1 cellular context compared by ENCODE assay signal in genomic region chr5:42992035-42992570, GRCh38.
TF ChIP-seq lines count a peak whose summit lies in the region.

No MANE protein-coding gene starts in this region.

TF ChIP-seq in HepG2, 621 proteins besides CTCF, POLR2A, EP300 and RAD21 (continued from another document and continues in another):
- TF ChIP-seq BATF2 (CRISPR knock-in tag; IDR thresholded peaks at IDR 0.05) (no peak), SIN3A (IDR thresholded peaks at IDR 0.05; ENCODE audit: borderline replicate concordance, low read depth, low read length) (0 out of 2 replicates have a peak, but pooled peaks have one; percentile 57), TARDBP (CRISPR knock-in tag; IDR thresholded peaks at IDR 0.05) (no peak), RFXAP (CRISPR knock-in tag; IDR thresholded peaks at IDR 0.05; ENCODE audit: borderline replicate concordance) (no peak), RFX1 (IDR thresholded peaks at IDR 0.05) (no peak), NRL (CRISPR knock-in tag; IDR thresholded peaks at IDR 0.05; ENCODE audit: borderline replicate concordance) (no peak), ZFP62 (CRISPR knock-in tag; IDR thresholded peaks at IDR 0.05) (no peak), IKZF5 (CRISPR knock-in tag; IDR thresholded peaks at IDR 0.05) (0 out of 2 replicates have a peak, but pooled peaks have one; percentile 33), UBTF (CRISPR knock-in tag; IDR thresholded peaks at IDR 0.05) (peak; percentile 65; the same call in 1 of the 2 replicates), ZNF143 (CRISPR knock-in tag; IDR thresholded peaks at IDR 0.05) (no peak; the same call in 1 of the 2 replicates), MYPOP (CRISPR knock-in tag; IDR thresholded peaks at IDR 0.05) (peak; percentile 99), MAFK (conservative IDR thresholded peaks at IDR 0.05 in 1 of 2, IDR thresholded peaks at IDR 0.05 in 1 of 2; ENCODE audit: low read length in 2 of 2) (no peak), ZBTB34 (CRISPR knock-in tag; IDR thresholded peaks at IDR 0.05) (peak; percentile 70; the same call in 1 of the 2 replicates), BORCS8-MEF2B (CRISPR knock-in tag; IDR thresholded peaks at IDR 0.05) (no peak), KDM5A (IDR thresholded peaks at IDR 0.05; ENCODE audit: borderline replicate concordance, low read length) (no peak), ZNF576 (CRISPR knock-in tag; IDR thresholded peaks at IDR 0.05) (no peak), SOX5 (CRISPR knock-in tag; IDR thresholded peaks at IDR 0.05; ENCODE audit: borderline replicate concordance) (peak; percentile 14; the same call in 1 of the 2 replicates), ZBTB49 (CRISPR knock-in tag; IDR thresholded peaks at IDR 0.05; ENCODE audit: borderline replicate concordance) (no peak), HOXA3 (CRISPR knock-in tag; IDR thresholded peaks at IDR 0.05) (peak; percentile 58), ZNF75D (CRISPR knock-in tag; IDR thresholded peaks at IDR 0.05; ENCODE audit: borderline replicate concordance) (no peak), ZNF337 (CRISPR knock-in tag; IDR thresholded peaks at IDR 0.05; ENCODE audit: borderline replicate concordance, low read depth) (peak; percentile 4; the same call in 1 of the 2 replicates), ZBTB46 (CRISPR knock-in tag; IDR thresholded peaks at IDR 0.05; ENCODE audit: borderline replicate concordance) (no peak), ZNF569 (CRISPR knock-in tag; IDR thresholded peaks at IDR 0.05; ENCODE audit: borderline replicate concordance) (no peak), ZNF121 (CRISPR knock-in tag; IDR thresholded peaks at IDR 0.05) (no peak), ZBTB38 (CRISPR knock-in tag; IDR thresholded peaks at IDR 0.05) (0 out of 2 replicates have a peak, but pooled peaks have one; percentile 5), ZNF577 (CRISPR knock-in tag; IDR thresholded peaks at IDR 0.05; ENCODE audit: borderline replicate concordance, low read depth) (no peak), FOSL2 (CRISPR knock-in tag; IDR thresholded peaks at IDR 0.05) (peak; percentile 31), ZNF574 (CRISPR knock-in tag; IDR thresholded peaks at IDR 0.05) (peak; percentile 76), ZNF549 (CRISPR knock-in tag; IDR thresholded peaks at IDR 0.05) (no peak), MTF2 (CRISPR knock-in tag; IDR thresholded peaks at IDR 0.05; ENCODE audit: borderline replicate concordance) (no peak), CEBPB (IDR thresholded peaks at IDR 0.05; ENCODE audit: borderline replicate concordance, low read depth, low read length) (peak; percentile 63), POLR2AphosphoS2 (IDR thresholded peaks at IDR 0.05; ENCODE audit: low read depth, low read length) (no peak), MYC (CRISPR knock-in tag; IDR thresholded peaks at IDR 0.05; ENCODE audit: borderline replicate concordance) (peak; percentile 42; the same call in 1 of the 2 replicates), ZNF282 (IDR thresholded peaks at IDR 0.05; ENCODE audit: partially characterized antibody) (no peak), HMGXB3 (CRISPR knock-in tag; IDR thresholded peaks at IDR 0.05; ENCODE audit: borderline replicate concordance) (no peak)
